ENCODE assay signal across 20 cellular contexts in the genomic region with DNA sequence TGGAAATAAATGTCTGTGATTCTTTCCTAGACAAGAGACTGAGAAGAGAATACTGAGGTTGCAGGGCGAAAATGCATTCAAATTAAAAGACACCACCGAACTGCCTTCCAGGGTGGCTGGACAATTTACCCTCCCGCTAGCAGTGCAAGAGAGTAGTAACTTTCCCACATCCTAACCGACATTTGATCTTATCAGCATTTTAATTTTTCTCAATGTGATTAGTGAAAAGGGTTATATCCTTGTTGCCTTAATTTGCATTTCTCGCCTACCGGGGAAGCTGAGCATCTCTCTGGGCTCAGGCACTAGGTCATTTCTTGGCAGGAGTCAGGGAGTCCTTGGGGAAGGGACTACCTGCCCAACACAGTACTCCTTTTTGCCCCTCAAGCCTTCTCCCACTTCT. TPM values are rescaled to one million over a fixed set of nuclear protein-coding genes. Genes with fewer than 3 reads are reported as not detected.
DNase-seq lines count a peak whose midpoint lies in the region; ATAC-seq and TF ChIP-seq lines count a peak whose summit lies in the region.
"Had no signal": no experiment of that assay in that cellular context is flagged by ENCODE, and none has a peak within 500 bp of the region (broad histone marks: within the 10 kb centered on the region; RNA-seq: fewer than 3 reads in every experiment).

No MANE protein-coding gene starts in this region.

- peak; percentile 9 for ATAC-seq in activated CD8-positive, alpha-beta T cell treated with anti-CD3 and anti-CD28 coated beads for 36 hours
- ATAC-seq in activated CD8-positive, alpha-beta T cell treated with anti-CD3 and anti-CD28 coated beads, Interleukin-2, amount 10 ng/mL, durations not matched to agents 7 days and 5 days = no peak
- ATAC-seq: heart right ventricle, HepG2 had no signal

- peaks cover 4 to 5% of the 10 kb centered on the region in 2 donors for H3K9me3 ChIP-seq in neuronal stem cell (replicated peaks in 1 of 2; ENCODE audit: control insufficient read depth in 2 of 2, insufficient read depth in 1 of 2, low read depth in 1 of 2, low read length in 2 of 2)
- H3K9me3 ChIP-seq: SK-N-SH had no signal

- H4K91ac ChIP-seq in neuronal stem cell (ENCODE audit: low read depth, low read length, poor library complexity) = no peak overlapping the region

- peaks cover 20 to 72% (median 33%) of the 10 kb centered on the region in 3 experiments for H3K27me3 ChIP-seq in neuronal stem cell (ENCODE audit: control insufficient read depth in 3 of 3, insufficient read depth in 3 of 3, low read depth in 1 of 3, low read length in 3 of 3)

- no peaks in the 10 kb centered on the region for H3K79me1 ChIP-seq in neuronal stem cell (ENCODE audit: low read depth, low read length)

- DNase-seq in activated CD8-positive, alpha-beta T cell treated with anti-CD3 and anti-CD28 coated beads for 36 hours = peak; percentile 26
- DNase-seq in activated CD8-positive, alpha-beta T cell treated with anti-CD3 and anti-CD28 coated beads, Interleukin-2, amount 10 ng/mL, durations not matched to agents 7 days and 5 days = no peak
- DNase-seq in activated CD4-positive, alpha-beta memory T cell treated with anti-CD3 and anti-CD28 coated beads, Interleukin-2, amount 10 ng/mL, durations not matched to agents 7 days and 5 days = peak; percentile 41
- DNase-seq in neuronal stem cell (ENCODE audit: low spot score) = no peak
- DNase-seq in LoVo (ENCODE audit: low spot score) = no peak
- no peak for DNase-seq in NCI-H1105 (lab: John Stamatoyannopoulos, UW)
- DNase-seq in midbrain (lab: John Stamatoyannopoulos, UW) = no peak
- DNase-seq: ACHN; CD4-positive, alpha-beta T cell; effector CD4-positive, alpha-beta T cell; heart right ventricle; mesendoderm; NCI-H1048; NCI-H748 treated with DMSO at 0.1 percent for 48 hours; SK-N-SH had no signal

- peak overlapping the region; percentile 9 for H4K8ac ChIP-seq in neuronal stem cell (ENCODE audit: low read depth, low read length)

- H3K4me1 ChIP-seq in neuronal stem cell (ENCODE audit: control insufficient read depth in 2 of 2, insufficient read depth in 1 of 2, low read depth in 1 of 2, low read length in 2 of 2) = peaks cover 9 to 14% of the 10 kb centered on the region in 2 donors

- no peaks in the 10 kb centered on the region for H3K36me3 Mint-ChIP-seq in activated CD8-positive, alpha-beta T cell treated with anti-CD3 and anti-CD28 coated beads for 36 hours (ENCODE audit: low read depth)
- H3K36me3 Mint-ChIP-seq in activated CD8-positive, alpha-beta T cell treated with anti-CD3 and anti-CD28 coated beads, Interleukin-2, amount 10 ng/mL, durations not matched to agents 7 days and 5 days (ENCODE audit: low read depth) = no peaks in the 10 kb centered on the region
- peaks cover 39% of the 10 kb centered on the region for H3K36me3 Mint-ChIP-seq in activated CD4-positive, alpha-beta memory T cell treated with anti-CD3 and anti-CD28 coated beads, Interleukin-2, amount 10 ng/mL, durations not matched to agents 7 days and 5 days (ENCODE audit: low read depth)

- TF ChIP-seq CTCF in activated CD8-positive, alpha-beta T cell treated with anti-CD3 and anti-CD28 coated beads for 36 hours (IDR thresholded peaks at IDR 0.05) = no peak

- H3K27ac Mint-ChIP-seq in activated CD8-positive, alpha-beta T cell treated with anti-CD3 and anti-CD28 coated beads for 36 hours = no peak overlapping the region
- no peak overlapping the region for H3K27ac Mint-ChIP-seq in activated CD8-positive, alpha-beta T cell treated with anti-CD3 and anti-CD28 coated beads, Interleukin-2, amount 10 ng/mL, durations not matched to agents 7 days and 5 days
- peak overlapping the region; percentile 96 for H3K27ac Mint-ChIP-seq in activated CD4-positive, alpha-beta memory T cell treated with anti-CD3 and anti-CD28 coated beads, Interleukin-2, amount 10 ng/mL, durations not matched to agents 7 days and 5 days
- H3K27ac Mint-ChIP-seq: CD4-positive, alpha-beta T cell had no signal

- no peak overlapping the region for H2BK120ac ChIP-seq in neuronal stem cell (ENCODE audit: low read depth, low read length)

- H3K4me3 ChIP-seq in neuronal stem cell (ENCODE audit: low read length in 2 of 2) = no peak overlapping the region
- H3K4me3 ChIP-seq: cardiac muscle cell, heart right ventricle had no signal

- CTCF ChIA-PET in activated CD8-positive, alpha-beta T cell treated with anti-CD3 and anti-CD28 coated beads for 36 hours (lab: Charles Lee) = interaction anchor here (2.5 to 2.8 kb wide), 2 partner anchors 13 to 15 kb away, joined by 12 to 20 read pairs; no protein-coding TSS in a partner anchor
- CTCF ChIA-PET in activated CD8-positive, alpha-beta T cell treated with anti-CD3 and anti-CD28 coated beads, Interleukin-2, amount 10 ng/mL, durations not matched to agents 7 days and 5 days (lab: Charles Lee) = interaction anchor here (1.3 to 2.4 kb wide), 4 partner anchors 9 to 59 kb away, joined by 4 to 19 read pairs (median 6); no protein-coding TSS in a partner anchor
- CTCF ChIA-PET in activated CD4-positive, alpha-beta memory T cell treated with anti-CD3 and anti-CD28 coated beads, Interleukin-2, amount 10 ng/mL, durations not matched to agents 7 days and 5 days (lab: Charles Lee) = interaction anchor here (0.6 to 3.9 kb wide), 8 partner anchors 10 to 553 kb away, joined by 3 to 12 read pairs (median 4); no protein-coding TSS in a partner anchor

- H2AK5ac ChIP-seq in neuronal stem cell (ENCODE audit: low read depth, low read length) = no peak overlapping the region

- H3K9me3 Mint-ChIP-seq in activated CD8-positive, alpha-beta T cell treated with anti-CD3 and anti-CD28 coated beads for 36 hours = no peaks in the 10 kb centered on the region
- no peaks in the 10 kb centered on the region for H3K9me3 Mint-ChIP-seq in activated CD8-positive, alpha-beta T cell treated with anti-CD3 and anti-CD28 coated beads, Interleukin-2, amount 10 ng/mL, durations not matched to agents 7 days and 5 days (ENCODE audit: insufficient read depth)
- H3K9me3 Mint-ChIP-seq in activated CD4-positive, alpha-beta memory T cell treated with anti-CD3 and anti-CD28 coated beads, Interleukin-2, amount 10 ng/mL, durations not matched to agents 7 days and 5 days = no peaks in the 10 kb centered on the region
- H3K9me3 Mint-ChIP-seq: CD4-positive, alpha-beta T cell had no signal

- peaks cover 65% of the 10 kb centered on the region for H3K27me3 Mint-ChIP-seq in activated CD8-positive, alpha-beta T cell treated with anti-CD3 and anti-CD28 coated beads for 36 hours
- H3K27me3 Mint-ChIP-seq in activated CD8-positive, alpha-beta T cell treated with anti-CD3 and anti-CD28 coated beads, Interleukin-2, amount 10 ng/mL, durations not matched to agents 7 days and 5 days (ENCODE audit: low read depth) = peaks cover 55% of the 10 kb centered on the region
- peaks cover 7% of the 10 kb centered on the region for H3K27me3 Mint-ChIP-seq in activated CD4-positive, alpha-beta memory T cell treated with anti-CD3 and anti-CD28 coated beads, Interleukin-2, amount 10 ng/mL, durations not matched to agents 7 days and 5 days

- peak; percentile 30 for TF ChIP-seq POLR2A in GM19193 (IDR thresholded peaks at IDR 0.05; ENCODE audit: extremely low read depth, insufficient read depth, insufficient read length)

- no peak overlapping the region for H3K18ac ChIP-seq in neuronal stem cell (ENCODE audit: low read length)

- no peak overlapping the region for H3K4me3 Mint-ChIP-seq in activated CD8-positive, alpha-beta T cell treated with anti-CD3 and anti-CD28 coated beads for 36 hours
- H3K4me3 Mint-ChIP-seq in activated CD8-positive, alpha-beta T cell treated with anti-CD3 and anti-CD28 coated beads, Interleukin-2, amount 10 ng/mL, durations not matched to agents 7 days and 5 days = no peak overlapping the region
- peak overlapping the region; percentile 80 for H3K4me3 Mint-ChIP-seq in activated CD4-positive, alpha-beta memory T cell treated with anti-CD3 and anti-CD28 coated beads, Interleukin-2, amount 10 ng/mL, durations not matched to agents 7 days and 5 days
- H3K4me3 Mint-ChIP-seq: CD4-positive, alpha-beta T cell had no signal

- H3K9ac ChIP-seq in neuronal stem cell (ENCODE audit: low read depth, low read length, poor library complexity) = no peak overlapping the region
- H3K9ac ChIP-seq: SK-N-SH had no signal

- no peak overlapping the region for H3K4me2 ChIP-seq in neuronal stem cell (ENCODE audit: insufficient read depth, low read length, poor library complexity, severe bottlenecking)
- H3K4me2 ChIP-seq: SK-N-SH had no signal

- no peak overlapping the region for H2BK12ac ChIP-seq in neuronal stem cell (ENCODE audit: low read length)

- POLR2A ChIA-PET in activated CD8-positive, alpha-beta T cell treated with anti-CD3 and anti-CD28 coated beads for 36 hours (lab: Charles Lee) = interaction anchor here (1.1 to 6.4 kb wide), 4 partner anchors 9 to 157 kb away, joined by 4 to 43 read pairs (median 8); a partner anchor contains a TSS
- POLR2A ChIA-PET in activated CD8-positive, alpha-beta T cell treated with anti-CD3 and anti-CD28 coated beads, Interleukin-2, amount 10 ng/mL, durations not matched to agents 7 days and 5 days (lab: Charles Lee) = interaction anchor here (0.8 to 9.8 kb wide), 3 partner anchors 11 to 203 kb away, joined by 3 to 95 read pairs (median 3); no protein-coding TSS in a partner anchor
- POLR2A ChIA-PET in activated CD4-positive, alpha-beta memory T cell treated with anti-CD3 and anti-CD28 coated beads, Interleukin-2, amount 10 ng/mL, durations not matched to agents 7 days and 5 days (lab: Charles Lee) = interaction anchor here (1.2 to 7.3 kb wide), 11 partner anchors 10 to 157 kb away, joined by 3 to 127 read pairs (median 23); a partner anchor contains a TSS

- intact Hi-C loops in activated CD8-positive, alpha-beta T cell treated with anti-CD3 and anti-CD28 coated beads for 36 hours (cut with micrococcal nuclease) = no loop called here

- H3K4me1 Mint-ChIP-seq in activated CD8-positive, alpha-beta T cell treated with anti-CD3 and anti-CD28 coated beads for 36 hours (ENCODE audit: low read depth) = peaks cover 52% of the 10 kb centered on the region
- H3K4me1 Mint-ChIP-seq in activated CD8-positive, alpha-beta T cell treated with anti-CD3 and anti-CD28 coated beads, Interleukin-2, amount 10 ng/mL, durations not matched to agents 7 days and 5 days (ENCODE audit: low read depth) = peaks cover 61% of the 10 kb centered on the region
- peaks cover 79% of the 10 kb centered on the region for H3K4me1 Mint-ChIP-seq in activated CD4-positive, alpha-beta memory T cell treated with anti-CD3 and anti-CD28 coated beads, Interleukin-2, amount 10 ng/mL, durations not matched to agents 7 days and 5 days

- no peak overlapping the region for H3K23ac ChIP-seq in neuronal stem cell (ENCODE audit: low read depth, low read length, poor library complexity)

- no peak overlapping the region for H2BK15ac ChIP-seq in neuronal stem cell (ENCODE audit: low read length)

- no peak overlapping the region for H2BK5ac ChIP-seq in neuronal stem cell (ENCODE audit: low read length)

- WGBS in neuronal stem cell (ENCODE audit: extremely low coverage in 2 of 2, insufficient read length in 2 of 2, insufficient replicate concordance in 1 of 2), 2 donors = no CpG with 5 or more reads among the region's 6 CpGs

- H3K27ac ChIP-seq in neuronal stem cell (replicated peaks; ENCODE audit: low read length) = no peak overlapping the region
- H3K27ac ChIP-seq: cardiac muscle cell, heart right ventricle had no signal

- H3K36me3 ChIP-seq in neuronal stem cell (replicated peaks in 1 of 2; ENCODE audit: control insufficient read depth in 2 of 2, insufficient read depth in 2 of 2, low read length in 2 of 2) = no peaks in the 10 kb centered on the region
- H3K36me3 ChIP-seq: cardiac muscle cell, heart right ventricle had no signal

- no peak overlapping the region for H3K14ac ChIP-seq in neuronal stem cell (ENCODE audit: low read length)

- H3K4ac ChIP-seq in neuronal stem cell (ENCODE audit: low read length) = no peak overlapping the region

- no peak overlapping the region for H2AFZ ChIP-seq in neuronal stem cell (ENCODE audit: low read length)

RNA-seq across cellular contexts. Expression of a gene that starts 2.8 kb away (rescaled TPM):
- total RNA-seq in activated CD8-positive, alpha-beta T cell treated with anti-CD3 and anti-CD28 coated beads for 36 hours = 1 to 10 TPM; 1.5 to 1.8 TPM
- total RNA-seq in activated CD8-positive, alpha-beta T cell treated with anti-CD3 and anti-CD28 coated beads, Interleukin-2, amount 10 ng/mL, durations not matched to agents 7 days and 5 days = under 1 TPM; 0.95 to 0.97 TPM
- 10 to 100 TPM; 32.9 to 34.3 TPM for total RNA-seq in activated CD4-positive, alpha-beta memory T cell treated with anti-CD3 and anti-CD28 coated beads, Interleukin-2, amount 10 ng/mL, durations not matched to agents 7 days and 5 days
- 0.01 TPM for polyA plus RNA-seq in neuronal stem cell (2013, experiment 1 of 2)
- polyA plus RNA-seq in neuronal stem cell (2013, experiment 2 of 2) = 0.01 TPM
- total RNA-seq: fibroblast of lung, HepG2, renal cortical epithelial cell had no signal
- polyA plus RNA-seq: cardiac muscle cell, HepG2 had no signal

RNA-seq across cellular contexts. Expression of a gene that starts 46.6 kb away (rescaled TPM):
- 10 to 100 TPM; 24.0 to 24.7 TPM for total RNA-seq in activated CD8-positive, alpha-beta T cell treated with anti-CD3 and anti-CD28 coated beads for 36 hours
- total RNA-seq in activated CD8-positive, alpha-beta T cell treated with anti-CD3 and anti-CD28 coated beads, Interleukin-2, amount 10 ng/mL, durations not matched to agents 7 days and 5 days = 10 to 100 TPM; 34.7 to 37.4 TPM
- 10 to 100 TPM; 98.3 to 98.6 TPM for total RNA-seq in activated CD4-positive, alpha-beta memory T cell treated with anti-CD3 and anti-CD28 coated beads, Interleukin-2, amount 10 ng/mL, durations not matched to agents 7 days and 5 days
- 57.1 TPM for polyA plus RNA-seq in neuronal stem cell (2013, experiment 1 of 2)
- 54.7 TPM for polyA plus RNA-seq in neuronal stem cell (2013, experiment 2 of 2)

Comparison
In these comparisons a context has a peak if more than half of its experiments do, and no peak if none do; other contexts are left out.
1. DNase-seq: peak in activated CD8-positive, alpha-beta T cell treated with anti-CD3 and anti-CD28 coated beads for 36 hours (single experiment) and activated CD4-positive, alpha-beta memory T cell treated with anti-CD3 and anti-CD28 coated beads, Interleukin-2, amount 10 ng/mL, durations not matched to agents 7 days and 5 days (single experiment); none in activated CD8-positive, alpha-beta T cell treated with anti-CD3 and anti-CD28 coated beads, Interleukin-2, amount 10 ng/mL, durations not matched to agents 7 days and 5 days (single experiment), neuronal stem cell (single experiment), LoVo (single experiment), NCI-H1105 (single experiment) and midbrain (single experiment).
2. RNA of a gene that starts 2.8 kb away (total RNA-seq): 32.9 to 34.3 TPM in activated CD4-positive, alpha-beta memory T cell treated with anti-CD3 and anti-CD28 coated beads, Interleukin-2, amount 10 ng/mL, durations not matched to agents 7 days and 5 days; 1.5 to 1.8 TPM in activated CD8-positive, alpha-beta T cell treated with anti-CD3 and anti-CD28 coated beads for 36 hours and 0.95 to 0.97 TPM in activated CD8-positive, alpha-beta T cell treated with anti-CD3 and anti-CD28 coated beads, Interleukin-2, amount 10 ng/mL, durations not matched to agents 7 days and 5 days; every median in the first group is over 10 times any median in the second.